In the genomic region with DNA sequence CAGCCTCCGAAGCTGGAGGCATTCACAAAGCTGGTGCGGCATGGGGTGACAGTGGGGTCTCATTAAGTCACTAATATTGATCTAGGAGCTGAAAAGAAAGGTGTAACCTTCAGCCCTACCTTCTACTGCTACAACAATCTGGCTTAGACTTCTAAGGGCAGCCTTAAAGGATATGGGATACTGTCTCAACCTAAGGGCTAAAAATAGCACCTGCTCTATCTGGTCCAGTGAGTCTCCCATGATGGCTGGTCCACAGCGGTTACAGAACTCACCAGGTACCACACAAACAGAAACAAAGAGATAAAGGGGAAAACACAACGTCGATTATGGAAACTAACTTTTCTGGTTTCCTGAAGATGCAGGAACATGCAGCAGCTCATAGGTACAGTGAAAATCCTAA, we compare ENCODE assay signal across 26 cellular contexts.
"Had no signal": no experiment of that assay in that cellular context is flagged by ENCODE, and none has a peak within 500 bp of the region (broad histone marks: within the 10 kb centered on the region; RNA-seq: fewer than 3 reads in every experiment).

No MANE protein-coding gene starts in this region.

- H3K9ac ChIP-seq: neural progenitor cell had no signal

- ATAC-seq: activated T-cell treated with anti-CD3 and anti-CD28 coated beads, Interleukin-2, amount 50 U/mL, for 72 hours; effector memory CD8-positive, alpha-beta T cell; gastroesophageal sphincter; left cardiac atrium; mucosa of descending colon; SK-N-SH treated with all-trans-retinoic acid at 6 μM for 48 hours had no signal

- H2AFZ ChIP-seq: neural progenitor cell had no signal

- H3K27ac ChIP-seq: adrenal gland, ascending aorta, colonic mucosa, dorsolateral prefrontal cortex, esophagus squamous epithelium, gastroesophageal sphincter, neural progenitor cell, sigmoid colon, upper lobe of left lung had no signal

- H3K4me1 ChIP-seq: colonic mucosa had no signal

- H3K27ac Mint-ChIP-seq: activated CD4-positive, alpha-beta memory T cell treated with anti-CD3 and anti-CD28 coated beads, Interleukin-2, amount 10 ng/mL, durations not matched to agents 7 days and 5 days; activated naive CD4-positive, alpha-beta T cell treated with anti-CD3 and anti-CD28 coated beads, Interleukin-2, amount 50 U/mL, for 24 hours; activated T-cell treated with anti-CD3 and anti-CD28 coated beads, Interleukin-2, amount 50 U/mL, for 72 hours; memory B cell; neural progenitor cell had no signal

- H3K4me3 ChIP-seq: adrenal gland, ascending aorta, colonic mucosa, dorsolateral prefrontal cortex, esophagus squamous epithelium, gastroesophageal sphincter, mucosa of descending colon, neural progenitor cell, sigmoid colon, upper lobe of left lung had no signal

- H3K4me2 ChIP-seq: neural progenitor cell had no signal

- H3K9me3 ChIP-seq: adrenal gland, ascending aorta, colonic mucosa, esophagus squamous epithelium, gastroesophageal sphincter, mucosa of descending colon, sigmoid colon, upper lobe of left lung had no signal

- H3K27me3 Mint-ChIP-seq: activated CD4-positive, alpha-beta memory T cell treated with anti-CD3 and anti-CD28 coated beads, Interleukin-2, amount 10 ng/mL, durations not matched to agents 7 days and 5 days; activated naive CD4-positive, alpha-beta T cell treated with anti-CD3 and anti-CD28 coated beads, Interleukin-2, amount 50 U/mL, for 24 hours; effector memory CD8-positive, alpha-beta T cell; memory B cell had no signal

- H3K4me3 Mint-ChIP-seq: activated CD4-positive, alpha-beta memory T cell treated with anti-CD3 and anti-CD28 coated beads, Interleukin-2, amount 10 ng/mL, durations not matched to agents 7 days and 5 days; activated naive CD4-positive, alpha-beta T cell treated with anti-CD3 and anti-CD28 coated beads, Interleukin-2, amount 50 U/mL, for 24 hours; activated T-cell treated with anti-CD3 and anti-CD28 coated beads, Interleukin-2, amount 50 U/mL, for 72 hours; effector memory CD8-positive, alpha-beta T cell; memory B cell; neural progenitor cell had no signal

- H3K9me3 Mint-ChIP-seq: activated CD4-positive, alpha-beta memory T cell treated with anti-CD3 and anti-CD28 coated beads, Interleukin-2, amount 10 ng/mL, durations not matched to agents 7 days and 5 days; activated naive CD4-positive, alpha-beta T cell treated with anti-CD3 and anti-CD28 coated beads, Interleukin-2, amount 50 U/mL, for 24 hours; activated T-cell treated with anti-CD3 and anti-CD28 coated beads, Interleukin-2, amount 50 U/mL, for 72 hours; effector memory CD8-positive, alpha-beta T cell; memory B cell; neural progenitor cell had no signal

- H3K4me1 Mint-ChIP-seq: neural progenitor cell had no signal

- H3K27me3 ChIP-seq: adrenal gland, ascending aorta, colonic mucosa, dorsolateral prefrontal cortex, esophagus squamous epithelium, gastroesophageal sphincter, neural progenitor cell, sigmoid colon, upper lobe of left lung had no signal

- H3K36me3 ChIP-seq: colonic mucosa, neural progenitor cell had no signal

- DNase-seq: activated CD4-positive, alpha-beta memory T cell treated with anti-CD3 and anti-CD28 coated beads, Interleukin-2, amount 10 ng/mL, durations not matched to agents 7 days and 5 days; activated CD4-positive, alpha-beta T cell treated with anti-CD3 and anti-CD28 coated beads for 48 hours; activated gamma-delta T cell; activated T-cell treated with anti-CD3 and anti-CD28 coated beads, Interleukin-2, amount 50 U/mL, for 72 hours; adrenal gland; colonic mucosa; dorsolateral prefrontal cortex; effector memory CD8-positive, alpha-beta T cell; esophagus squamous epithelium; head of caudate nucleus; islet precursor cell; left cardiac atrium; mucosa of descending colon; retina; sigmoid colon; stimulated activated CD4-positive, alpha-beta T cell treated with anti-CD3 and anti-CD28 coated beads, Interleukin-2, amount 100 ng/mL, for 48 hours; stimulated activated CD8-positive, alpha-beta memory T cell treated with anti-CD3 and anti-CD28 coated beads, Interleukin-4, amount 100 ng/mL, for 48 hours; stimulated activated naive CD4-positive, alpha-beta T cell; T-helper 9 cell; upper lobe of left lung had no signal
